Comparison of ENCODE assay signal across 35 cellular contexts in genomic region chr7:145862212-145862611, GRCh38.
"Had no signal": no experiment of that assay in that cellular context is flagged by ENCODE, and none has a peak within 500 bp of the region (broad histone marks: within the 10 kb centered on the region; RNA-seq: fewer than 3 reads in every experiment).

No MANE protein-coding gene starts in this region.

- H3K9me3 ChIP-seq: body of pancreas had no signal

- H3K4me3 ChIP-seq: body of pancreas, breast epithelium had no signal

- H3K4me3 Mint-ChIP-seq: activated B cell treated with CpG ODN at 0.5 μM for 24 hours; activated CD4-positive, alpha-beta memory T cell treated with anti-CD3 and anti-CD28 coated beads for 36 hours; activated CD4-positive, alpha-beta T cell treated with anti-CD3 and anti-CD28 coated beads, Interleukin-2, amount 10 ng/mL, durations not matched to agents 24 days and 14 days; activated CD8-positive, alpha-beta T cell treated with anti-CD3 and anti-CD28 coated beads for 36 hours; activated naive CD4-positive, alpha-beta T cell treated with anti-CD3 and anti-CD28 coated beads, Interleukin-2, amount 10 ng/mL, durations not matched to agents 7 days and 5 days; activated naive CD4-positive, alpha-beta T cell treated with anti-CD3 and anti-CD28 coated beads, Interleukin-2, amount 50 U/mL, for 24 hours; activated naive CD8-positive, alpha-beta T cell; activated naive CD8-positive, alpha-beta T cell treated with anti-CD3 and anti-CD28 coated beads, Interleukin-2, amount 10 ng/mL, durations not matched to agents 7 days and 5 days; activated naive CD8-positive, alpha-beta T cell treated with anti-CD3 and anti-CD28 coated beads, Interleukin-2, amount 50 U/mL, for 24 hours; activated T-cell treated with anti-CD3 and anti-CD28 coated beads, Interleukin-2, amount 50 U/mL, for 4 hours; activated T-cell treated with anti-CD3 and anti-CD28 coated beads, Interleukin-2, amount 50 U/mL, for 72 hours; activated T-helper 1 cell treated with anti-CD3 and anti-CD28 coated beads, Interleukin-12 subunit alpha, Interleukin-12 subunit beta, Interleukin-2, Interleukin-4 antibody, amounts not matched to agents 30 ng/mL and 10 ng/mL and 1 ng/mL, durations not matched to agents 14 hours and 24 hours and 36 hours; activated T-helper 17 cell treated with anti-CD3 and anti-CD28 coated beads, Interleukin-2, amount 50 U/mL, for 72 hours; T-cell; T-helper 2 cell treated with Interferon-gamma antibody and Interleukin-4, amounts not matched to agents 5 μg/mL and 100 μg/mL, for 36 hours had no signal

- FAIRE-seq: astrocyte, TTC549 had no signal

- DNase-seq: activated B cell treated with CpG ODN at 0.5 μM for 24 hours; activated CD4-positive, alpha-beta memory T cell treated with anti-CD3 and anti-CD28 coated beads for 36 hours; activated CD4-positive, alpha-beta T cell treated with anti-CD3 and anti-CD28 coated beads for 4 hours; activated CD4-positive, alpha-beta T cell treated with anti-CD3 and anti-CD28 coated beads, Interleukin-2, amount 10 ng/mL, durations not matched to agents 24 days and 14 days; activated CD4-positive, alpha-beta T cell treated with anti-CD3 and anti-CD28 coated beads, Interleukin-2, amount 50 U/mL, for 1 hour; activated CD4-positive, alpha-beta T cell treated with anti-CD3 and anti-CD28 coated beads, Interleukin-2, amount 50 U/mL, for 4 hours; activated CD4-positive, CD25-positive, alpha-beta regulatory T cell treated with anti-CD3 and anti-CD28 coated beads, Interleukin-2, amount 50 U/mL, for 72 hours; activated CD8-positive, alpha-beta memory T cell treated with anti-CD3 and anti-CD28 coated beads, Interleukin-2, amount 50 U/mL, for 4 hours; activated CD8-positive, alpha-beta T cell treated with anti-CD3 and anti-CD28 coated beads for 36 hours; activated effector memory CD4-positive, alpha-beta T cell treated with anti-CD3 and anti-CD28 coated beads, Interleukin-2, amount 50 U/mL, for 16 hours; activated gamma-delta T cell treated with Interleukin-2 at 50 U/mL for 16 hours; activated naive CD4-positive, alpha-beta T cell treated with anti-CD3 and anti-CD28 coated beads, Interleukin-2, amount 10 ng/mL, durations not matched to agents 7 days and 5 days; activated naive CD4-positive, alpha-beta T cell treated with Interleukin-2 at 50 U/mL for 16 hours; activated naive CD8-positive, alpha-beta T cell treated with anti-CD3 and anti-CD28 coated beads, Interleukin-2, amount 10 ng/mL, durations not matched to agents 7 days and 5 days; activated naive CD8-positive, alpha-beta T cell treated with anti-CD3 and anti-CD28 coated beads, Interleukin-2, amount 50 U/mL, for 24 hours; activated T-cell treated with anti-CD3 and anti-CD28 coated beads for 4 hours; activated T-cell treated with anti-CD3 and anti-CD28 coated beads, Interleukin-2, amount 50 U/mL, for 1 hour; activated T-cell treated with anti-CD3 and anti-CD28 coated beads, Interleukin-2, amount 50 U/mL, for 4 hours; activated T-cell treated with anti-CD3 and anti-CD28 coated beads, Interleukin-2, amount 50 U/mL, for 72 hours; aorta; body of pancreas; brain microvascular endothelial cell; central memory CD4-positive, alpha-beta T cell; T-cell; T-helper 2 cell; T-helper 9 cell had no signal

- H3K36me3 ChIP-seq: brain microvascular endothelial cell, breast epithelium had no signal

- H3K36me3 Mint-ChIP-seq: activated CD4-positive, alpha-beta memory T cell treated with anti-CD3 and anti-CD28 coated beads for 36 hours; activated naive CD4-positive, alpha-beta T cell treated with anti-CD3 and anti-CD28 coated beads, Interleukin-2, amount 10 ng/mL, durations not matched to agents 7 days and 5 days; activated naive CD4-positive, alpha-beta T cell treated with anti-CD3 and anti-CD28 coated beads, Interleukin-2, amount 50 U/mL, for 24 hours; activated naive CD8-positive, alpha-beta T cell; activated naive CD8-positive, alpha-beta T cell treated with anti-CD3 and anti-CD28 coated beads, Interleukin-2, amount 10 ng/mL, durations not matched to agents 7 days and 5 days; T-cell had no signal

- H3K27ac Mint-ChIP-seq: activated B cell treated with CpG ODN at 0.5 μM for 24 hours; activated CD4-positive, alpha-beta memory T cell treated with anti-CD3 and anti-CD28 coated beads for 36 hours; activated CD4-positive, alpha-beta T cell treated with anti-CD3 and anti-CD28 coated beads, Interleukin-2, amount 10 ng/mL, durations not matched to agents 24 days and 14 days; activated CD8-positive, alpha-beta T cell treated with anti-CD3 and anti-CD28 coated beads for 36 hours; activated naive CD4-positive, alpha-beta T cell treated with anti-CD3 and anti-CD28 coated beads, Interleukin-2, amount 10 ng/mL, durations not matched to agents 7 days and 5 days; activated naive CD4-positive, alpha-beta T cell treated with anti-CD3 and anti-CD28 coated beads, Interleukin-2, amount 50 U/mL, for 24 hours; activated naive CD8-positive, alpha-beta T cell; activated naive CD8-positive, alpha-beta T cell treated with anti-CD3 and anti-CD28 coated beads, Interleukin-2, amount 10 ng/mL, durations not matched to agents 7 days and 5 days; activated naive CD8-positive, alpha-beta T cell treated with anti-CD3 and anti-CD28 coated beads, Interleukin-2, amount 50 U/mL, for 24 hours; activated T-cell treated with anti-CD3 and anti-CD28 coated beads, Interleukin-2, amount 50 U/mL, for 72 hours; activated T-helper 1 cell treated with anti-CD3 and anti-CD28 coated beads, Interleukin-12 subunit alpha, Interleukin-12 subunit beta, Interleukin-2, Interleukin-4 antibody, amounts not matched to agents 30 ng/mL and 10 ng/mL and 1 ng/mL, durations not matched to agents 14 hours and 24 hours and 36 hours; activated T-helper 17 cell treated with anti-CD3 and anti-CD28 coated beads, Interleukin-2, amount 50 U/mL, for 72 hours; T-cell; T-helper 2 cell treated with Interferon-gamma antibody and Interleukin-4, amounts not matched to agents 5 μg/mL and 100 μg/mL, for 36 hours had no signal

- H3K4me1 ChIP-seq: body of pancreas, breast epithelium had no signal

- H3K27me3 ChIP-seq: body of pancreas, brain microvascular endothelial cell, breast epithelium had no signal

- H3K27me3 Mint-ChIP-seq: activated B cell treated with CpG ODN at 0.5 μM for 24 hours; activated CD4-positive, alpha-beta memory T cell treated with anti-CD3 and anti-CD28 coated beads for 36 hours; activated CD4-positive, alpha-beta T cell treated with anti-CD3 and anti-CD28 coated beads, Interleukin-2, amount 10 ng/mL, durations not matched to agents 24 days and 14 days; activated CD8-positive, alpha-beta T cell treated with anti-CD3 and anti-CD28 coated beads for 36 hours; activated naive CD4-positive, alpha-beta T cell treated with anti-CD3 and anti-CD28 coated beads, Interleukin-2, amount 10 ng/mL, durations not matched to agents 7 days and 5 days; activated naive CD4-positive, alpha-beta T cell treated with anti-CD3 and anti-CD28 coated beads, Interleukin-2, amount 50 U/mL, for 24 hours; activated naive CD8-positive, alpha-beta T cell; activated naive CD8-positive, alpha-beta T cell treated with anti-CD3 and anti-CD28 coated beads, Interleukin-2, amount 10 ng/mL, durations not matched to agents 7 days and 5 days; activated naive CD8-positive, alpha-beta T cell treated with anti-CD3 and anti-CD28 coated beads, Interleukin-2, amount 50 U/mL, for 24 hours; activated T-helper 17 cell treated with anti-CD3 and anti-CD28 coated beads, Interleukin-2, amount 50 U/mL, for 72 hours; T-cell had no signal

- ATAC-seq: activated CD8-positive, alpha-beta T cell treated with anti-CD3 and anti-CD28 coated beads for 36 hours; activated naive CD8-positive, alpha-beta T cell treated with anti-CD3 and anti-CD28 coated beads, Interleukin-2, amount 50 U/mL, for 24 hours; activated T-cell treated with anti-CD3 and anti-CD28 coated beads, Interleukin-2, amount 50 U/mL, for 4 hours; activated T-cell treated with anti-CD3 and anti-CD28 coated beads, Interleukin-2, amount 50 U/mL, for 72 hours; activated T-helper 17 cell treated with anti-CD3 and anti-CD28 coated beads, Interleukin-2, amount 50 U/mL, for 72 hours; body of pancreas; T-cell had no signal

- H3K4me1 Mint-ChIP-seq: activated B cell treated with CpG ODN at 0.5 μM for 24 hours; activated CD4-positive, alpha-beta T cell treated with anti-CD3 and anti-CD28 coated beads, Interleukin-2, amount 10 ng/mL, durations not matched to agents 24 days and 14 days; activated naive CD4-positive, alpha-beta T cell treated with anti-CD3 and anti-CD28 coated beads, Interleukin-2, amount 10 ng/mL, durations not matched to agents 7 days and 5 days; activated naive CD4-positive, alpha-beta T cell treated with anti-CD3 and anti-CD28 coated beads, Interleukin-2, amount 50 U/mL, for 24 hours; activated naive CD8-positive, alpha-beta T cell treated with anti-CD3 and anti-CD28 coated beads, Interleukin-2, amount 10 ng/mL, durations not matched to agents 7 days and 5 days; activated naive CD8-positive, alpha-beta T cell treated with anti-CD3 and anti-CD28 coated beads, Interleukin-2, amount 50 U/mL, for 24 hours; activated T-helper 17 cell treated with anti-CD3 and anti-CD28 coated beads, Interleukin-2, amount 50 U/mL, for 72 hours; T-cell had no signal

- H3K27ac ChIP-seq: body of pancreas, brain microvascular endothelial cell, breast epithelium, VCaP had no signal
